ENCODE assay signal across 14 cellular contexts in genomic region chr11:12868315-12869073, GRCh38.
DNase-seq lines count a peak whose midpoint lies in the region; FAIRE-seq and TF ChIP-seq lines count a peak whose summit lies in the region.
"Had no signal": no experiment of that assay in that cellular context is flagged by ENCODE, and none has a peak within 500 bp of the region (broad histone marks: within the 10 kb centered on the region; RNA-seq: fewer than 3 reads in every experiment).

No MANE protein-coding gene starts in this region.

- H3K79me1 ChIP-seq in trophoblast cell (ENCODE audit: low read length) = peaks cover 4% of the 10 kb centered on the region

- H3K9ac ChIP-seq in trophoblast cell (ENCODE audit: low read length) = no peak overlapping the region

- H3K4me1 ChIP-seq in trophoblast cell (ENCODE audit: control insufficient read depth in 1 of 2, insufficient read depth in 2 of 2, low read length in 2 of 2) = peaks cover 10 to 22% of the 10 kb centered on the region in 2 experiments

- H2AFZ ChIP-seq in trophoblast cell (ENCODE audit: insufficient read depth, low read length, poor library complexity) = no peak overlapping the region

- peaks cover 5 to 14% of the 10 kb centered on the region in 2 experiments for H3K36me3 ChIP-seq in trophoblast cell (ENCODE audit: control insufficient read depth in 1 of 2, insufficient read depth in 2 of 2, low read length in 2 of 2)

- no peak overlapping the region for H3K4me3 ChIP-seq in epithelial cell of esophagus (ENCODE audit: low read length)
- H3K4me3 ChIP-seq in trophoblast cell (ENCODE audit: low read depth, low read length) = no peak overlapping the region
- H3K4me3 ChIP-seq: body of pancreas had no signal

- no peak overlapping the region for H3K14ac ChIP-seq in trophoblast cell (ENCODE audit: low read length)

- no peak overlapping the region for H2BK12ac ChIP-seq in trophoblast cell (ENCODE audit: low read length)

- DNase-seq in EL = peak; percentile 43
- DNase-seq in RCC 7860 (ENCODE audit: low spot score) = peak; percentile 8
- peak; percentile 25 for DNase-seq in epithelial cell of esophagus (ENCODE audit: low read depth)
- no peak for DNase-seq in trophoblast cell
- DNase-seq in cerebellar cortex (ENCODE audit: low spot score) = no peak
- no peak for DNase-seq in central memory CD4-positive, alpha-beta T cell
- DNase-seq in activated T-cell treated with anti-CD3 and anti-CD28 coated beads, Interleukin-2, amount 50 U/mL, for 48 hours = no peak
- no peak for DNase-seq in caudate nucleus (lab: John Stamatoyannopoulos, UW)
- DNase-seq: activated CD8-positive, alpha-beta memory T cell treated with anti-CD3 and anti-CD28 coated beads, Interleukin-2, amount 10 ng/mL, durations not matched to agents 7 days and 5 days; body of pancreas; DMS53; MV-4-11; NCI-H774; T-helper 1 cell had no signal

- H4K12ac ChIP-seq in trophoblast cell (ENCODE audit: low read depth, low read length) = no peak overlapping the region

- no peak overlapping the region for H2BK120ac ChIP-seq in trophoblast cell (ENCODE audit: insufficient read depth, low read length, poor library complexity)

- H3K27ac ChIP-seq in trophoblast cell (ENCODE audit: low read depth, low read length) (no peak overlapping the region), caudate nucleus (ENCODE audit: low read depth, low read length) (no peak overlapping the region)
- H3K27ac ChIP-seq: body of pancreas had no signal

- H3K4me2 ChIP-seq in trophoblast cell (ENCODE audit: low read length) = no peak overlapping the region

- FAIRE-seq in RCC 7860 (lab: Jason Lieb, UNC) = no peak

- no peak overlapping the region for H4K8ac ChIP-seq in trophoblast cell (ENCODE audit: low read depth, low read length)

- H4K91ac ChIP-seq in trophoblast cell (ENCODE audit: low read depth, low read length) = no peak overlapping the region

- H3K23ac ChIP-seq in trophoblast cell (ENCODE audit: low read length) = no peak overlapping the region

- H3K27me3 ChIP-seq in trophoblast cell (ENCODE audit: insufficient read depth, low read length) = no peaks in the 10 kb centered on the region
- H3K27me3 ChIP-seq: body of pancreas had no signal

- TF ChIP-seq CTCF in epithelial cell of esophagus (IDR thresholded peaks at IDR 0.05; ENCODE audit: insufficient read depth, low read depth, low read length, missing control alignments) = peak; percentile 21

- H2AK5ac ChIP-seq in trophoblast cell (ENCODE audit: low read length) = no peak overlapping the region

- no peak overlapping the region for H2BK5ac ChIP-seq in trophoblast cell (ENCODE audit: low read depth, low read length, poor library complexity)

- peaks cover 8% of the 10 kb centered on the region for H3K79me2 ChIP-seq in trophoblast cell (ENCODE audit: control insufficient read depth, insufficient read depth, low read length, poor library complexity)

- H3K4ac ChIP-seq in trophoblast cell (ENCODE audit: low read depth, low read length) = no peak overlapping the region

- no CpG with 5 or more reads among the region's 3 CpGs for WGBS in trophoblast cell (ENCODE audit: extremely low coverage, insufficient coverage, insufficient read length)

- H3K9me3 ChIP-seq in trophoblast cell (ENCODE audit: insufficient read depth, low read depth, low read length) = no peaks in the 10 kb centered on the region
- H3K9me3 ChIP-seq: body of pancreas had no signal

- peak overlapping the region; percentile 19 for H3K18ac ChIP-seq in trophoblast cell (ENCODE audit: low read length)

Comparison
In these comparisons a context has a peak if more than half of its experiments do, and no peak if none do; other contexts are left out.
1. DNase-seq: peak in EL (single experiment), RCC 7860 (single experiment) and epithelial cell of esophagus (single experiment); none in trophoblast cell (0 of 2), cerebellar cortex (single experiment), central memory CD4-positive, alpha-beta T cell (single experiment), activated T-cell treated with anti-CD3 and anti-CD28 coated beads, Interleukin-2, amount 50 U/mL, for 48 hours (0 of 2) and caudate nucleus (0 of 61).